Comparison of ENCODE assay signal across 7 cellular contexts in the genomic region with DNA sequence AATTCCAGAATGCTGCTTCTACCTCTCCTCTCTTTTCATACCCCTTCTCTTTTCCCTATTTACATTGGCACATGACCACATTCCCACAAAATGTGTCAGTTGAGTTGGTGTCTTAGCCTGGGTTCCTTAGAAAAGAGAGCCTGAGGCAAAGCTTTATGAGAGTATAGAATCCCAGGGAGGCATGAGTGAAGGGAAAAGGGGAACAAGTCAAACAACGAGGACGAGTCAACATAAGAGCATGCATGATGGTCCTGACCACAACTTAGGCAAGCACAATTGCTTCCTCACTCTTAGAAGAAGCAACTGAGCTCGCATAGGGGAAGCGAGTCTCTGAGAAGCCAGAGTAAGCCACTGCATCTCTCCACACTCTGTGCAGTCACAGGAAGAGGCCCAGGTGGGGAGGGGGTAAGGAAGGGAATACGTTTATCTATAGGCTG. TPM values are rescaled to one million over a fixed set of nuclear protein-coding genes. Genes with fewer than 3 reads are reported as not detected.
DNase-seq lines count a peak whose midpoint lies in the region; ATAC-seq and TF ChIP-seq lines count a peak whose summit lies in the region.

No MANE protein-coding gene starts in this region.

- H3K9me3 ChIP-seq in esophagus (ENCODE audit: control insufficient read depth in 2 of 2, insufficient read depth in 1 of 2, low read depth in 1 of 2, low read length in 1 of 2) (no peaks in the 10 kb centered on the region), sigmoid colon (no peaks in the 10 kb centered on the region)

- H3K4me1 ChIP-seq in esophagus (ENCODE audit: control insufficient read depth in 2 of 2, insufficient read depth in 2 of 2, low read length in 1 of 2): peaks cover 0 to 6% of the 10 kb centered on the region in 2 donors
- H3K4me1 ChIP-seq in sigmoid colon: no peaks in the 10 kb centered on the region

- no peak overlapping the region for H3K4me3 ChIP-seq in esophagus (ENCODE audit: low read depth in 1 of 2, low read length in 2 of 2)
- H3K4me3 ChIP-seq in sigmoid colon: no peak overlapping the region

- ATAC-seq in GM18520 (IDR thresholded peaks at IDR 0.05; ENCODE audit: unreplicated experiment) (no peak), GM21447 (IDR thresholded peaks at IDR 0.05; ENCODE audit: unreplicated experiment) (no peak)

- intact Hi-C loops in sigmoid colon (cut with DNase I): no loop called here

- peak overlapping the region; percentile 58 to 63 for H3K27ac ChIP-seq in esophagus (ENCODE audit: low read depth in 2 of 2, low read length in 1 of 2)
- no peak overlapping the region for H3K27ac ChIP-seq in sigmoid colon

- DNase-seq in HCEC 1CT (peak; percentile 29), RPMI8226 (peak; percentile 20), sigmoid colon (peak; percentile 47), activated gamma-delta T cell (lab: John Stamatoyannopoulos, UW) (no peak)

- no peak for TF ChIP-seq POLR2A in sigmoid colon (IDR thresholded peaks at IDR 0.05)

- H3K27me3 ChIP-seq in esophagus (ENCODE audit: control insufficient read depth in 1 of 2, insufficient read depth in 2 of 2, low read length in 2 of 2): no peaks in the 10 kb centered on the region
- no peaks in the 10 kb centered on the region for H3K27me3 ChIP-seq in sigmoid colon

- H3K36me3 ChIP-seq in esophagus (ENCODE audit: control insufficient read depth in 2 of 2, insufficient read depth in 2 of 2, low read length in 1 of 2): no peaks in the 10 kb centered on the region
- no peaks in the 10 kb centered on the region for H3K36me3 ChIP-seq in sigmoid colon

- TF ChIP-seq CTCF in sigmoid colon (IDR thresholded peaks at IDR 0.05): no peak

- 41 to 53% methylated on average over 5 of the region's 5 CpGs for WGBS in esophagus, 2 donors
- 39 to 62% methylated on average over 5 of the region's 5 CpGs for WGBS in sigmoid colon, 2 donors

- TF ChIP-seq EP300 in sigmoid colon (IDR thresholded peaks at IDR 0.05): no peak

RNA-seq across cellular contexts. Expression of a gene that starts 15.4 kb away (rescaled TPM):
- polyA plus RNA-seq in esophagus (1 to 10 TPM in 1 of 2 donors, under 1 TPM in 1; 0.80 to 1.5 TPM), sigmoid colon (1 to 10 TPM; 1.4 to 4.0 (median 1.8) TPM)
- total RNA-seq in sigmoid colon: 1 to 10 TPM; 1.5 to 4.3 (median 2.5) TPM

RNA-seq across cellular contexts. Expression of a gene that starts 51.3 kb away (rescaled TPM):
- polyA plus RNA-seq in esophagus: 100 to 1,000 TPM in 1 of 2 donors, 10 to 100 TPM in 1; 68.4 to 106 TPM
- total RNA-seq in sigmoid colon: 100 to 1,000 TPM; 135 to 283 (median 183) TPM
- polyA plus RNA-seq in sigmoid colon: 100 to 1,000 TPM in 1 of 3 donors, 10 to 100 TPM in 2; 96.7 to 120 (median 97.6) TPM

Comparison
In these comparisons a context has a peak if more than half of its experiments do, and no peak if none do; other contexts are left out.
1. H3K27ac ChIP-seq: peak in esophagus (2 of 2); none in sigmoid colon (0 of 4).